ENCODE assay signal across 8 cellular contexts in the genomic region with DNA sequence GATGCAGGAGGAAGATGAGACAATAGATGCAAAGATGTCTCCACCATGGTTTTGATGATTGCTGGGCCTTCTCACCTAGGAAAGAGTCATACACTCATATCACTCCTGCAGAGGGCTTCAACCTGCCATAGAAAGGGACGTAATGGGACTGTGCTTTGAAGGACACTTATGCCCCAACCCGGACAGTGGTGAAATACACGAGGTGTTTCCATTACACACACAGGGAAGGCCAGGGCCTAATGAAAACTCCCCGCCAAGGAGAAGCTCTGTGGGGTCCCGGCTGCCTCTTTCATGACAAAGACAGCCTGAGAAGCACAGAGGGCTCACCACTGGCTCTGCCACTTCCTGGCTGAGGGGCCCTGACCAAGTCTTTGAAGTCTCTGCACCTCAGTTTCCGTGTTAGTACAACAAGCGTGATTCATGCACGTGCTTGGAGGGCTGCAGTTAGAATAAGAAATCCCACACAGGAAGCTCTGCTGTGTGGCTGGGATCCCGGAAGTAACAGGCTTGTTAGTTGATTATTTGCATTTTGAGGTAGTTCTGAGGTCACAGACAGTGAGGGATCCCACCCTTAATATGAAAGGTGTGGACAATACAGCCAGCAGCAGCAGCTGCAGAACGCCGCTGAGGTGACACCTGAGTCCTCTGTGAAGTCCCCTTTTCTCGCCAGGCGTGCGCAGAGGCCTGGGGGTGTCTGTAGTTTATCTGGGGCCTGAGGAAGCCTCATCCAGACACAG.
DNase-seq lines count a peak whose midpoint lies in the region; ATAC-seq lines count a peak whose summit lies in the region.

No MANE protein-coding gene starts in this region.

- peak; percentile 84 for ATAC-seq in GM19463 (IDR thresholded peaks at IDR 0.05; ENCODE audit: unreplicated experiment)
- ATAC-seq in naive B cell (ENCODE audit: low read depth in 2 of 2): peak; percentile 87 to 88

- no peaks in the 10 kb centered on the region for H3K27me3 Mint-ChIP-seq in naive B cell

- no peaks in the 10 kb centered on the region for H3K36me3 Mint-ChIP-seq in naive B cell

- H3K4me1 Mint-ChIP-seq in naive B cell: peaks cover 10 to 21% (median 12%) of the 10 kb centered on the region in 3 donors

- no peaks in the 10 kb centered on the region for H3K9me3 Mint-ChIP-seq in naive B cell

- H3K27ac Mint-ChIP-seq in naive B cell: peak overlapping the region; percentile 18 to 94 (median 68)

- DNase-seq in HT-29 (ENCODE audit: low spot score): peak; percentile 41
- peak; percentile 48 to 56 for DNase-seq in activated CD8-positive, alpha-beta memory T cell treated with anti-CD3 and anti-CD28 coated beads for 4 hours (ENCODE audit: low read depth in 2 of 2)
- peak; percentile 35 for DNase-seq in naive B cell
- no peak for DNase-seq in HuH-7 (ENCODE audit: low spot score)
- no peak for DNase-seq in DMS 273 treated with DMSO at 0.1 percent for 48 hours (lab: John Stamatoyannopoulos, UW)
- DNase-seq in ureter (ENCODE audit: low spot score): no peak
- DNase-seq in A172 (ENCODE audit: low spot score): no peak

- H3K4me3 Mint-ChIP-seq in naive B cell: peak overlapping the region in 1 of 8 donors; percentile 14

Comparison
In these comparisons a context has a peak if more than half of its experiments do, and no peak if none do; other contexts are left out.
1. DNase-seq: peak in HT-29 (single experiment), activated CD8-positive, alpha-beta memory T cell treated with anti-CD3 and anti-CD28 coated beads for 4 hours (2 of 2) and naive B cell (single experiment); none in HuH-7 (single experiment), DMS 273 treated with DMSO at 0.1 percent for 48 hours (single experiment), ureter (single experiment) and A172 (single experiment).